In the genomic region with DNA sequence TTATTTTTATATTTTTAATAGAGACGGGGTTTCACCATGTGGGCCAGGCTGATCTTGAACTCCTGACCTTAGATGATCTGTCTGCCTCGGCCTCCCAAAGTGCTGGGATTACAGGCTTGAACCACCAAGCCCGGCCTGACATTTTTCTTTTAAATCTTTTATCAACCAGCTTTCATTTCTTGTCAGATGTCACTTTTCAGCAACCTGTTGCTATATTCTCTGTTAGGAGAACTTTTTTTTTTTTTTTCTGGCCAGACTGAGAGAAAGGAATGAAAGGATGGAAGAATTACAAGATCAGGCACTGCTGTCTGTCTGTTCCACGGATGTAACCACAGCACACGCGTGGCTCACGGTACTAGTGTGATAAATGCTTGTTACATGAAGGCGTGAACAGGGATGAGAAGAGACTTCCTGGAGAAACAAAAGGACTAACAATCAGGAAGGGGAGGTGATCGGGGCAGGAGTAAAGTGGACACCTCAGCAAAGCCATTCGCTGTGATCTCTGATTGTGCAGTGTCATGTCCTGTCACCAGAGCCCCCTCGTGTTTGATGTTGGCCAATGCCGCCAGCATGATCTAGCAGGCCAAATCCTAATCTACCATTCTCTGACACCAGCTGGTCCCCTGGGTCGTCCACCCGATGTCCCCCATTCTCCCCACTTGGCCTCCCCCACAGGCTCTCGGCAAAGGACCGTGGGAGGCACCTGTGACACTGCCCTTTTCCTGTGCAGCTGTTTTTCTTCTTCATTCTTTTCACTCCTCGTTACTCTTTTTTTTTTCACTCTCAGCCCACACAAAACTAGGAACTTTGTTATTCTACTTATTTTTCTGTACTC, we compare ENCODE assay signal across 1 cellular context.
TF ChIP-seq lines count a peak whose summit lies in the region.

No MANE protein-coding gene starts in this region.

TF ChIP-seq in HepG2, 621 proteins besides CTCF, POLR2A, EP300 and RAD21 (continued from another document and continues in another):
- TF ChIP-seq, protein P1, sequence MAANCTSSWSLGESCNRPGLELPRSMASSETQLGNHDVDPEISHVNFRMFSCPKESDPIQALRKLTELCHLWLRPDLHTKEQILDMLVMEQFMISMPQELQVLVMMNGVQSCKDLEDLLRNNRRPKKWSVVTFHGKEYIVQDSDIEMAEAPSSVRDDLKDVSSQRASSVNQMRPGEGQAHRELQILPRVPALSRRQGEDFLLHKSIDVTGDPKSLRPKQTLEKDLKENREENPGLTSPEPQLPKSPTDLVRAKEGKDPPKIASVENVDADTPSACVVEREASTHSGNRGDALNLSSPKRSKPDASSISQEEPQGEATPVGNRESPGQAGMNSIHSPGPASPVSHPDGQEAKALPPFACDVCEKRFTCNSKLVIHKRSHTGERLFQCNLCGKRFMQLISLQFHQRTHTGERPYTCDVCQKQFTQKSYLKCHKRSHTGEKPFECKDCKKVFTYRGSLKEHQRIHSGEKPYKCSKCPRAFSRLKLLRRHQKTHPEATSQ (CRISPR knock-in tag; IDR thresholded peaks at IDR 0.05; ENCODE audit: borderline replicate concordance), result no peak
- TF ChIP-seq ZNF670 (CRISPR knock-in tag; IDR thresholded peaks at IDR 0.05; ENCODE audit: borderline replicate concordance), result no peak
- no peak for TF ChIP-seq CHCHD3 (CRISPR knock-in tag; IDR thresholded peaks at IDR 0.05)
- TF ChIP-seq U2AF1 (optimal IDR thresholded peaks at IDR 0.05; ENCODE audit: low read depth, low read length), result no peak
- no peak for TF ChIP-seq ZNF232 (CRISPR knock-in tag; IDR thresholded peaks at IDR 0.05; ENCODE audit: borderline replicate concordance)
- TF ChIP-seq, protein P2, sequence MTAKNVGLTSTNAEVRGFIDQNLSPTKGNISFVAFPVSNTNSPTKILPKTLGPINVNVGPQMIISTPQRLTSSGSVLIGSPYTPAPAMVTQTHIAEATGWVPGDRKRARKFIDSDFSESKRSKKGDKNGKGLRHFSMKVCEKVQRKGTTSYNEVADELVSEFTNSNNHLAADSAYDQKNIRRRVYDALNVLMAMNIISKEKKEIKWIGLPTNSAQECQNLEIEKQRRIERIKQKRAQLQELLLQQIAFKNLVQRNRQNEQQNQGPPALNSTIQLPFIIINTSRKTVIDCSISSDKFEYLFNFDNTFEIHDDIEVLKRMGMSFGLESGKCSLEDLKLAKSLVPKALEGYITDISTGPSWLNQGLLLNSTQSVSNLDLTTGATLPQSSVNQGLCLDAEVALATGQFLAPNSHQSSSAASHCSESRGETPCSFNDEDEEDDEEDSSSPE (CRISPR knock-in tag; IDR thresholded peaks at IDR 0.05), result peak; percentile 40; the same call in 1 of the 2 replicates
- TF ChIP-seq ZNF124 (CRISPR knock-in tag; IDR thresholded peaks at IDR 0.05), result no peak
- TF ChIP-seq CEBPB (IDR thresholded peaks at IDR 0.05; ENCODE audit: borderline replicate concordance, low read depth, low read length), result peak; percentile 47; the same call in 1 of the 2 replicates
- TF ChIP-seq, protein P3, sequence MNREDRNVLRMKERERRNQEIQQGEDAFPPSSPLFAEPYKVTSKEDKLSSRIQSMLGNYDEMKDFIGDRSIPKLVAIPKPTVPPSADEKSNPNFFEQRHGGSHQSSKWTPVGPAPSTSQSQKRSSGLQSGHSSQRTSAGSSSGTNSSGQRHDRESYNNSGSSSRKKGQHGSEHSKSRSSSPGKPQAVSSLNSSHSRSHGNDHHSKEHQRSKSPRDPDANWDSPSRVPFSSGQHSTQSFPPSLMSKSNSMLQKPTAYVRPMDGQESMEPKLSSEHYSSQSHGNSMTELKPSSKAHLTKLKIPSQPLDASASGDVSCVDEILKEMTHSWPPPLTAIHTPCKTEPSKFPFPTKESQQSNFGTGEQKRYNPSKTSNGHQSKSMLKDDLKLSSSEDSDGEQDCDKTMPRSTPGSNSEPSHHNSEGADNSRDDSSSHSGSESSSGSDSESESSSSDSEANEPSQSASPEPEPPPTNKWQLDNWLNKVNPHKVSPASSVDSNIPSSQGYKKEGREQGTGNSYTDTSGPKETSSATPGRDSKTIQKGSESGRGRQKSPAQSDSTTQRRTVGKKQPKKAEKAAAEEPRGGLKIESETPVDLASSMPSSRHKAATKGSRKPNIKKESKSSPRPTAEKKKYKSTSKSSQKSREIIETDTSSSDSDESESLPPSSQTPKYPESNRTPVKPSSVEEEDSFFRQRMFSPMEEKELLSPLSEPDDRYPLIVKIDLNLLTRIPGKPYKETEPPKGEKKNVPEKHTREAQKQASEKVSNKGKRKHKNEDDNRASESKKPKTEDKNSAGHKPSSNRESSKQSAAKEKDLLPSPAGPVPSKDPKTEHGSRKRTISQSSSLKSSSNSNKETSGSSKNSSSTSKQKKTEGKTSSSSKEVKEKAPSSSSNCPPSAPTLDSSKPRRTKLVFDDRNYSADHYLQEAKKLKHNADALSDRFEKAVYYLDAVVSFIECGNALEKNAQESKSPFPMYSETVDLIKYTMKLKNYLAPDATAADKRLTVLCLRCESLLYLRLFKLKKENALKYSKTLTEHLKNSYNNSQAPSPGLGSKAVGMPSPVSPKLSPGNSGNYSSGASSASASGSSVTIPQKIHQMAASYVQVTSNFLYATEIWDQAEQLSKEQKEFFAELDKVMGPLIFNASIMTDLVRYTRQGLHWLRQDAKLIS (CRISPR knock-in tag; IDR thresholded peaks at IDR 0.05), result peak; percentile 93
- TF ChIP-seq SAP130 (CRISPR knock-in tag; IDR thresholded peaks at IDR 0.05; ENCODE audit: low read depth), result peak; percentile 75
- TF ChIP-seq ZNF138 (CRISPR knock-in tag; IDR thresholded peaks at IDR 0.05; ENCODE audit: low read depth), result no peak
- 0 out of 2 replicates have a peak, but pooled peaks have one; percentile 27 for TF ChIP-seq SMYD3 (CRISPR knock-in tag; IDR thresholded peaks at IDR 0.05)
- peak; percentile 83 for TF ChIP-seq TCF7 (IDR thresholded peaks at IDR 0.05; ENCODE audit: low read depth)
- TF ChIP-seq SIX4 (CRISPR knock-in tag; IDR thresholded peaks at IDR 0.05), result 0 out of 2 replicates have a peak, but pooled peaks have one; percentile 40
- no peak for TF ChIP-seq SMAD1 (CRISPR knock-in tag; IDR thresholded peaks at IDR 0.05; ENCODE audit: borderline replicate concordance, low read depth)
- TF ChIP-seq MBNL3 (CRISPR knock-in tag; conservative IDR thresholded peaks at IDR 0.05), result no peak
- TF ChIP-seq, protein P4, sequence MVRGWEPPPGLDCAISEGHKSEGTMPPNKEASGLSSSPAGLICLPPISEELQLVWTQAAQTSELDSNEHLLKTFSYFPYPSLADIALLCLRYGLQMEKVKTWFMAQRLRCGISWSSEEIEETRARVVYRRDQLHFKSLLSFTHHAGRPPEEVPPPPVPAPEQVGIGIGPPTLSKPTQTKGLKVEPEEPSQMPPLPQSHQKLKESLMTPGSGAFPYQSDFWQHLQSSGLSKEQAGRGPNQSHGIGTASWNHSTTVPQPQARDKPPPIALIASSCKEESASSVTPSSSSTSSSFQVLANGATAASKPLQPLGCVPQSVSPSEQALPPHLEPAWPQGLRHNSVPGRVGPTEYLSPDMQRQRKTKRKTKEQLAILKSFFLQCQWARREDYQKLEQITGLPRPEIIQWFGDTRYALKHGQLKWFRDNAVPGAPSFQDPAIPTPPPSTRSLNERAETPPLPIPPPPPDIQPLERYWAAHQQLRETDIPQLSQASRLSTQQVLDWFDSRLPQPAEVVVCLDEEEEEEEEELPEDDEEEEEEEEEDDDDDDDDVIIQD (CRISPR knock-in tag; IDR thresholded peaks at IDR 0.05; ENCODE audit: low read depth), result peak; percentile 46; the same call in 1 of the 2 replicates
- TF ChIP-seq PITX1 (CRISPR knock-in tag; IDR thresholded peaks at IDR 0.05), result peak; percentile 62; the same call in 1 of the 2 replicates
- TF ChIP-seq, protein P5, sequence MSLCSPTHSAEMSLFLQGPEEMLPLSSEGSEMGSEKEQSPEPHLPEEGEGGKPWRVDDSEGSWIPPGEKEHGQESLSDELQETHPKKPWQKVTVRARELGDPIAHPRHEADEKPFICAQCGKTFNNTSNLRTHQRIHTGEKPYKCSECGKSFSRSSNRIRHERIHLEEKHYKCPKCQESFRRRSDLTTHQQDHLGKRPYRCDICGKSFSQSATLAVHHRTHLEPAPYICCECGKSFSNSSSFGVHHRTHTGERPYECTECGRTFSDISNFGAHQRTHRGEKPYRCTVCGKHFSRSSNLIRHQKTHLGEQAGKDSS (CRISPR knock-in tag; IDR thresholded peaks at IDR 0.05; ENCODE audit: borderline replicate concordance, low read depth), result no peak
- TF ChIP-seq, protein P6, sequence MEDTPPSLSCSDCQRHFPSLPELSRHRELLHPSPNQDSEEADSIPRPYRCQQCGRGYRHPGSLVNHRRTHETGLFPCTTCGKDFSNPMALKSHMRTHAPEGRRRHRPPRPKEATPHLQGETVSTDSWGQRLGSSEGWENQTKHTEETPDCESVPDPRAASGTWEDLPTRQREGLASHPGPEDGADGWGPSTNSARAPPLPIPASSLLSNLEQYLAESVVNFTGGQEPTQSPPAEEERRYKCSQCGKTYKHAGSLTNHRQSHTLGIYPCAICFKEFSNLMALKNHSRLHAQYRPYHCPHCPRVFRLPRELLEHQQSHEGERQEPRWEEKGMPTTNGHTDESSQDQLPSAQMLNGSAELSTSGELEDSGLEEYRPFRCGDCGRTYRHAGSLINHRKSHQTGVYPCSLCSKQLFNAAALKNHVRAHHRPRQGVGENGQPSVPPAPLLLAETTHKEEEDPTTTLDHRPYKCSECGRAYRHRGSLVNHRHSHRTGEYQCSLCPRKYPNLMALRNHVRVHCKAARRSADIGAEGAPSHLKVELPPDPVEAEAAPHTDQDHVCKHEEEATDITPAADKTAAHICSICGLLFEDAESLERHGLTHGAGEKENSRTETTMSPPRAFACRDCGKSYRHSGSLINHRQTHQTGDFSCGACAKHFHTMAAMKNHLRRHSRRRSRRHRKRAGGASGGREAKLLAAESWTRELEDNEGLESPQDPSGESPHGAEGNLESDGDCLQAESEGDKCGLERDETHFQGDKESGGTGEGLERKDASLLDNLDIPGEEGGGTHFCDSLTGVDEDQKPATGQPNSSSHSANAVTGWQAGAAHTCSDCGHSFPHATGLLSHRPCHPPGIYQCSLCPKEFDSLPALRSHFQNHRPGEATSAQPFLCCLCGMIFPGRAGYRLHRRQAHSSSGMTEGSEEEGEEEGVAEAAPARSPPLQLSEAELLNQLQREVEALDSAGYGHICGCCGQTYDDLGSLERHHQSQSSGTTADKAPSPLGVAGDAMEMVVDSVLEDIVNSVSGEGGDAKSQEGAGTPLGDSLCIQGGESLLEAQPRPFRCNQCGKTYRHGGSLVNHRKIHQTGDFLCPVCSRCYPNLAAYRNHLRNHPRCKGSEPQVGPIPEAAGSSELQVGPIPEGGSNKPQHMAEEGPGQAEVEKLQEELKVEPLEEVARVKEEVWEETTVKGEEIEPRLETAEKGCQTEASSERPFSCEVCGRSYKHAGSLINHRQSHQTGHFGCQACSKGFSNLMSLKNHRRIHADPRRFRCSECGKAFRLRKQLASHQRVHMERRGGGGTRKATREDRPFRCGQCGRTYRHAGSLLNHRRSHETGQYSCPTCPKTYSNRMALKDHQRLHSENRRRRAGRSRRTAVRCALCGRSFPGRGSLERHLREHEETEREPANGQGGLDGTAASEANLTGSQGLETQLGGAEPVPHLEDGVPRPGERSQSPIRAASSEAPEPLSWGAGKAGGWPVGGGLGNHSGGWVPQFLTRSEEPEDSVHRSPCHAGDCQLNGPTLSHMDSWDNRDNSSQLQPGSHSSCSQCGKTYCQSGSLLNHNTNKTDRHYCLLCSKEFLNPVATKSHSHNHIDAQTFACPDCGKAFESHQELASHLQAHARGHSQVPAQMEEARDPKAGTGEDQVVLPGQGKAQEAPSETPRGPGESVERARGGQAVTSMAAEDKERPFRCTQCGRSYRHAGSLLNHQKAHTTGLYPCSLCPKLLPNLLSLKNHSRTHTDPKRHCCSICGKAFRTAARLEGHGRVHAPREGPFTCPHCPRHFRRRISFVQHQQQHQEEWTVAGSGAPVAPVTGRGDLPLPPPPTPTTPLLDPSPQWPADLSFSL (CRISPR knock-in tag; IDR thresholded peaks at IDR 0.05), result no peak
- TF ChIP-seq TEAD3 (CRISPR knock-in tag; optimal IDR thresholded peaks at IDR 0.05; ENCODE audit: borderline replicate concordance), result no peak
- TF ChIP-seq, protein P7, sequence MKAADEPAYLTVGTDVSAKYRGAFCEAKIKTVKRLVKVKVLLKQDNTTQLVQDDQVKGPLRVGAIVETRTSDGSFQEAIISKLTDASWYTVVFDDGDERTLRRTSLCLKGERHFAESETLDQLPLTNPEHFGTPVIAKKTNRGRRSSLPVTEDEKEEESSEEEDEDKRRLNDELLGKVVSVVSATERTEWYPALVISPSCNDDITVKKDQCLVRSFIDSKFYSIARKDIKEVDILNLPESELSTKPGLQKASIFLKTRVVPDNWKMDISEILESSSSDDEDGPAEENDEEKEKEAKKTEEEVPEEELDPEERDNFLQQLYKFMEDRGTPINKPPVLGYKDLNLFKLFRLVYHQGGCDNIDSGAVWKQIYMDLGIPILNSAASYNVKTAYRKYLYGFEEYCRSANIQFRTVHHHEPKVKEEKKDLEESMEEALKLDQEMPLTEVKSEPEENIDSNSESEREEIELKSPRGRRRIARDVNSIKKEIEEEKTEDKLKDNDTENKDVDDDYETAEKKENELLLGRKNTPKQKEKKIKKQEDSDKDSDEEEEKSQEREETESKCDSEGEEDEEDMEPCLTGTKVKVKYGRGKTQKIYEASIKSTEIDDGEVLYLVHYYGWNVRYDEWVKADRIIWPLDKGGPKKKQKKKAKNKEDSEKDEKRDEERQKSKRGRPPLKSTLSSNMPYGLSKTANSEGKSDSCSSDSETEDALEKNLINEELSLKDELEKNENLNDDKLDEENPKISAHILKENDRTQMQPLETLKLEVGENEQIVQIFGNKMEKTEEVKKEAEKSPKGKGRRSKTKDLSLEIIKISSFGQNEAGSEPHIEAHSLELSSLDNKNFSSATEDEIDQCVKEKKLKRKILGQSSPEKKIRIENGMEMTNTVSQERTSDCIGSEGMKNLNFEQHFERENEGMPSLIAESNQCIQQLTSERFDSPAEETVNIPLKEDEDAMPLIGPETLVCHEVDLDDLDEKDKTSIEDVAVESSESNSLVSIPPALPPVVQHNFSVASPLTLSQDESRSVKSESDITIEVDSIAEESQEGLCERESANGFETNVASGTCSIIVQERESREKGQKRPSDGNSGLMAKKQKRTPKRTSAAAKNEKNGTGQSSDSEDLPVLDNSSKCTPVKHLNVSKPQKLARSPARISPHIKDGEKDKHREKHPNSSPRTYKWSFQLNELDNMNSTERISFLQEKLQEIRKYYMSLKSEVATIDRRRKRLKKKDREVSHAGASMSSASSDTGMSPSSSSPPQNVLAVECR (CRISPR knock-in tag; IDR thresholded peaks at IDR 0.05; ENCODE audit: borderline replicate concordance), result 0 out of 2 replicates have a peak, but pooled peaks have one; percentile 3
- TF ChIP-seq, protein P8, sequence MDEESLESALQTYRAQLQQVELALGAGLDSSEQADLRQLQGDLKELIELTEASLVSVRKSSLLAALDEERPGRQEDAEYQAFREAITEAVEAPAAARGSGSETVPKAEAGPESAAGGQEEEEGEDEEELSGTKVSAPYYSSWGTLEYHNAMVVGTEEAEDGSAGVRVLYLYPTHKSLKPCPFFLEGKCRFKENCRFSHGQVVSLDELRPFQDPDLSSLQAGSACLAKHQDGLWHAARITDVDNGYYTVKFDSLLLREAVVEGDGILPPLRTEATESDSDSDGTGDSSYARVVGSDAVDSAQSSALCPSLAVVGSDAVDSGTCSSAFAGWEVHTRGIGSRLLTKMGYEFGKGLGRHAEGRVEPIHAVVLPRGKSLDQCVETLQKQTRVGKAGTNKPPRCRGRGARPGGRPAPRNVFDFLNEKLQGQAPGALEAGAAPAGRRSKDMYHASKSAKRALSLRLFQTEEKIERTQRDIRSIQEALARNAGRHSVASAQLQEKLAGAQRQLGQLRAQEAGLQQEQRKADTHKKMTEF (CRISPR knock-in tag; IDR thresholded peaks at IDR 0.05), result peak; percentile 55
- TF ChIP-seq ZMAT3 (CRISPR knock-in tag; conservative IDR thresholded peaks at IDR 0.05), result peak; percentile 86
- TF ChIP-seq ZNF225 (CRISPR knock-in tag; IDR thresholded peaks at IDR 0.05), result 0 out of 2 replicates have a peak, but pooled peaks have one; percentile 36
